In genomic region chr19:12139885-12140544, GRCh38 we compare ENCODE assay signal across 8 cellular contexts. TPM values are rescaled to one million over a fixed set of nuclear protein-coding genes. Genes with fewer than 3 reads are reported as not detected.
DNase-seq lines count a peak whose midpoint lies in the region; ATAC-seq and TF ChIP-seq lines count a peak whose summit lies in the region.

Gene ZNF20 (minus strand): TSS chr19:12140350. CDS start chr19:12140182, 168 bp downstream.

- H3K27ac Mint-ChIP-seq in chondrocyte (ENCODE audit: unreplicated experiment), result peak within 1 kb of the TSS; percentile 99

- H3K9me3 Mint-ChIP-seq in chondrocyte (ENCODE audit: low read depth), result peaks cover 12% of the 10 kb centered on the region

- CTCF ChIA-PET in AG04450 (lab: Charles Lee), result interaction anchor here (0.7 to 2.7 kb wide), 12 partner anchors 8 to 342 kb away, joined by 3 to 33 read pairs (median 6); partner anchors contain the start of gene ZNF442

- DNase-seq in AG04450 (ENCODE audit: low read depth, low spot score), result peak; percentile 78
- DNase-seq in NCI-H446 (lab: John Stamatoyannopoulos, UW), result peak; percentile 74 to 95
- DNase-seq in activated CD4-positive, alpha-beta T cell treated with anti-CD3 and anti-CD28 coated beads for 1 hour, result peak; percentile 80
- peak; percentile 98 for DNase-seq in chondrocyte (ENCODE audit: low spot score)
- DNase-seq in kidney glomerular epithelial cell (lab: John Stamatoyannopoulos, UW), result peak; percentile 83
- DNase-seq in stimulated activated CD4-positive, alpha-beta T cell treated with anti-CD3 and anti-CD28 coated beads, Interleukin-15, amount 100 ng/mL, for 24 hours, result peak; percentile 96

- H3K9me3 ChIP-seq in AG04450 (ENCODE audit: control insufficient read depth, insufficient read depth, low read length), result peaks cover 38% of the 10 kb centered on the region

- H3K27me3 Mint-ChIP-seq in chondrocyte (ENCODE audit: low read depth), result no peaks in the 10 kb centered on the region

- TF ChIP-seq CTCF in AG04450 (IDR thresholded peaks at IDR 0.05; ENCODE audit: low read depth, low read length) (no peak), chondrocyte (IDR thresholded peaks at IDR 0.05) (peak; percentile 19)

- peaks cover 21% of the 10 kb centered on the region for H3K36me3 Mint-ChIP-seq in chondrocyte (ENCODE audit: low read depth)

- ATAC-seq in GM18909 (IDR thresholded peaks at IDR 0.05; ENCODE audit: poor library complexity, unreplicated experiment) (peak; percentile 92), HG03159 (IDR thresholded peaks at IDR 0.05; ENCODE audit: unreplicated experiment) (peak; percentile 85)

- H3K4me1 Mint-ChIP-seq in chondrocyte (ENCODE audit: low read depth), result peaks cover 25% of the 10 kb centered on the region

- peak within 1 kb of the TSS; percentile 75 for H3K4me3 ChIP-seq in AG04450 (ENCODE audit: low read depth, low read length)

- H3K27me3 ChIP-seq in AG04450 (ENCODE audit: control insufficient read depth, insufficient read depth, low read length), result no peaks in the 10 kb centered on the region

- peak within 1 kb of the TSS; percentile 66 for H3K27ac ChIP-seq in AG04450 (ENCODE audit: low read depth, low read length)

- POLR2A ChIA-PET in AG04450 (lab: Yijun Ruan, JAX), result interaction anchor here (0.6 to 1.7 kb wide), 8 partner anchors 17 to 343 kb away, joined by 3 to 6 read pairs (median 4); partner anchors contain the start of genes ZNF433, ZNF625 and ZNF700

- peak within 1 kb of the TSS; percentile 95 for H3K4me3 Mint-ChIP-seq in chondrocyte (ENCODE audit: unreplicated experiment)

RNA-seq across cellular contexts. Expression of gene ZNF20, which starts in this region (rescaled TPM):
- polyA plus RNA-seq in AG04450 (2011; rRNA removed), result 2.4 and 2.7 TPM in 2 replicates
- polyA minus RNA-seq in AG04450 (2011; rRNA and poly(A)+ RNA removed), result 3.9 and 6.9 TPM in 2 replicates
- 2.0 to 3.8 TPM (median 3.1 TPM) in 3 replicates for total RNA-seq in chondrocyte

Comparison
In these comparisons a context has a peak if more than half of its experiments do, and no peak if none do; other contexts are left out.
1. Peak in every context shown above with its lines: DNase-seq, ATAC-seq, H3K4me3 ChIP-seq and H3K27ac ChIP-seq.